Comparison of ENCODE assay signal across 16 cellular contexts in genomic region chr11:28026634-28027290, GRCh38.
DNase-seq lines count a peak whose midpoint lies in the region; ATAC-seq and TF ChIP-seq lines count a peak whose summit lies in the region.
"Had no signal": no experiment of that assay in that cellular context is flagged by ENCODE, and none has a peak within 500 bp of the region (broad histone marks: within the 10 kb centered on the region; RNA-seq: fewer than 3 reads in every experiment).

No MANE protein-coding gene starts in this region.

- H3K9ac ChIP-seq in OCI-LY1 (ENCODE audit: low read length): no peak overlapping the region

- WGBS in gastroesophageal sphincter (ENCODE audit: low coverage in 1 of 2), 2 donors: 97 to 100% methylated on average over 2 of the region's 2 CpGs

- no peaks in the 10 kb centered on the region for H3K9me2 ChIP-seq in OCI-LY1 (ENCODE audit: low read depth, low read length)

- H3K27me3 ChIP-seq in OCI-LY1 (ENCODE audit: insufficient read depth, low read length) (no peaks in the 10 kb centered on the region), gastroesophageal sphincter (no peaks in the 10 kb centered on the region)
- H3K27me3 ChIP-seq: esophagus squamous epithelium, MG63, tibial artery had no signal

- TF ChIP-seq CTCF in OCI-LY1 (IDR thresholded peaks at IDR 0.05; ENCODE audit: low read length) (no peak), gastroesophageal sphincter (IDR thresholded peaks at IDR 0.05) (no peak)

- H3K4me1 ChIP-seq in OCI-LY1 (ENCODE audit: insufficient read depth, low read length, severe bottlenecking) (peaks cover 12% of the 10 kb centered on the region), gastroesophageal sphincter (no peaks in the 10 kb centered on the region)
- H3K4me1 ChIP-seq: esophagus squamous epithelium, tibial artery had no signal

- ATAC-seq in GM18867 (IDR thresholded peaks at IDR 0.05; ENCODE audit: unreplicated experiment) (peak; percentile 99), GM21447 (IDR thresholded peaks at IDR 0.05; ENCODE audit: unreplicated experiment) (peak; percentile 70), HG03066 (IDR thresholded peaks at IDR 0.05; ENCODE audit: low read depth, unreplicated experiment) (peak; percentile 72), gastroesophageal sphincter (no peak), HG03196 (IDR thresholded peaks at IDR 0.05; ENCODE audit: unreplicated experiment) (no peak)
- ATAC-seq: activated CD8-positive, alpha-beta T cell treated with anti-CD3 and anti-CD28 coated beads for 36 hours; HCT116; stimulated activated memory B cell treated with anti-CD40 and anti-IgM and Interleukin-4, amounts not matched to agents 10 μg/mL and 1 μg/mL and 100 μg/mL, for 72 hours had no signal

- H3K4me2 ChIP-seq in OCI-LY1 (ENCODE audit: low read length): peak overlapping the region; percentile 15; the same call in 1 of the 2 replicates

- H3K9me3 ChIP-seq in OCI-LY1 (ENCODE audit: low read length) (no peaks in the 10 kb centered on the region), gastroesophageal sphincter (peaks cover 0 to 4% (median 0%) of the 10 kb centered on the region in 3 donors)
- H3K9me3 ChIP-seq: esophagus squamous epithelium, MG63, tibial artery had no signal

- H2AFZ ChIP-seq in OCI-LY1 (ENCODE audit: low read length): no peak overlapping the region

- no peaks in the 10 kb centered on the region for H3F3A ChIP-seq in OCI-LY1 (ENCODE audit: insufficient read depth, low read length)

- DNase-seq in NCI-H1048 (lab: John Stamatoyannopoulos, UW) (no peak), SHP77 (lab: John Stamatoyannopoulos, UW) (no peak)
- DNase-seq: activated CD8-positive, alpha-beta T cell treated with anti-CD3 and anti-CD28 coated beads for 36 hours; esophagus squamous epithelium; MG63; NCI-H82; nephron progenitor cell; tibial artery had no signal

- 0 out of 2 replicates have a peak, but pooled peaks cover 4% of the 10 kb centered on the region for H3K79me2 ChIP-seq in OCI-LY1 (ENCODE audit: insufficient read depth, low read length)

- TF ChIP-seq EP300 in gastroesophageal sphincter (IDR thresholded peaks at IDR 0.05): no peak

- H3K27ac ChIP-seq in OCI-LY1 (ENCODE audit: low read depth, low read length, poor library complexity, severe bottlenecking): peak overlapping the region; percentile 47
- no peak overlapping the region for H3K27ac ChIP-seq in gastroesophageal sphincter
- H3K27ac ChIP-seq: esophagus squamous epithelium, tibial artery had no signal

- no peak overlapping the region for H3K4me3 ChIP-seq in OCI-LY1 (ENCODE audit: low read depth, low read length, poor library complexity, severe bottlenecking)
- no peak overlapping the region for H3K4me3 ChIP-seq in gastroesophageal sphincter
- H3K4me3 ChIP-seq: esophagus squamous epithelium, MG63, tibial artery had no signal

- H3K36me3 ChIP-seq in OCI-LY1 (ENCODE audit: insufficient read depth, low read length): peaks cover 43% of the 10 kb centered on the region
- H3K36me3 ChIP-seq in gastroesophageal sphincter: no peaks in the 10 kb centered on the region
- H3K36me3 ChIP-seq: esophagus squamous epithelium, tibial artery had no signal

- TF ChIP-seq POLR2A in gastroesophageal sphincter (IDR thresholded peaks at IDR 0.05): no peak

- no peaks in the 10 kb centered on the region for H4K20me1 ChIP-seq in OCI-LY1 (ENCODE audit: insufficient read depth, low read length)

Comparison
In these comparisons a context has a peak if more than half of its experiments do, and no peak if none do; other contexts are left out.
1. ATAC-seq: peak in GM18867 (single experiment), GM21447 (single experiment) and HG03066 (single experiment); none in gastroesophageal sphincter (single experiment) and HG03196 (single experiment).